Comparison of ENCODE assay signal across 2 cellular contexts in the genomic region with DNA sequence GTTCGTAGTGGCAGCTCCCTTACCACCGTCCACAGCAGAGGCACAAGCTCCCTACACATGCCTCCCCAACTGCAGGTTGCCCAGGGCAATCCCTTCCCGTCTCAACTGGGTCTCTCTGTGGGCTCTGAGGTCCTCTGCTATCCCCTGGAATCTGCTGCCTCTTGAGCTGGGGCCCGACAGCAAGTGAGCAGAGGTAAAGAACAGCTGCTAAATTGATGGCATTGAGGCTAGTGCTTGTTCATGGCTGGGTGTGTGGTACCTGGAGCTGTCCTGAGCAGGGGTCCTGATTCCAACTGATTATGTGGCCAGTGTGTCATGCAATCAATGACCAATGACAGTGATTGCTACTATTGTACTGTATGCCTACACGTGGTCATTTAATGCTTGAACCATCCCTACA.
TF ChIP-seq lines count a peak whose summit lies in the region.

No MANE protein-coding gene starts in this region.

TF ChIP-seq in A549, 52 proteins besides CTCF, POLR2A, EP300 and RAD21 (continued from another document):
- TF ChIP-seq, protein P1, sequence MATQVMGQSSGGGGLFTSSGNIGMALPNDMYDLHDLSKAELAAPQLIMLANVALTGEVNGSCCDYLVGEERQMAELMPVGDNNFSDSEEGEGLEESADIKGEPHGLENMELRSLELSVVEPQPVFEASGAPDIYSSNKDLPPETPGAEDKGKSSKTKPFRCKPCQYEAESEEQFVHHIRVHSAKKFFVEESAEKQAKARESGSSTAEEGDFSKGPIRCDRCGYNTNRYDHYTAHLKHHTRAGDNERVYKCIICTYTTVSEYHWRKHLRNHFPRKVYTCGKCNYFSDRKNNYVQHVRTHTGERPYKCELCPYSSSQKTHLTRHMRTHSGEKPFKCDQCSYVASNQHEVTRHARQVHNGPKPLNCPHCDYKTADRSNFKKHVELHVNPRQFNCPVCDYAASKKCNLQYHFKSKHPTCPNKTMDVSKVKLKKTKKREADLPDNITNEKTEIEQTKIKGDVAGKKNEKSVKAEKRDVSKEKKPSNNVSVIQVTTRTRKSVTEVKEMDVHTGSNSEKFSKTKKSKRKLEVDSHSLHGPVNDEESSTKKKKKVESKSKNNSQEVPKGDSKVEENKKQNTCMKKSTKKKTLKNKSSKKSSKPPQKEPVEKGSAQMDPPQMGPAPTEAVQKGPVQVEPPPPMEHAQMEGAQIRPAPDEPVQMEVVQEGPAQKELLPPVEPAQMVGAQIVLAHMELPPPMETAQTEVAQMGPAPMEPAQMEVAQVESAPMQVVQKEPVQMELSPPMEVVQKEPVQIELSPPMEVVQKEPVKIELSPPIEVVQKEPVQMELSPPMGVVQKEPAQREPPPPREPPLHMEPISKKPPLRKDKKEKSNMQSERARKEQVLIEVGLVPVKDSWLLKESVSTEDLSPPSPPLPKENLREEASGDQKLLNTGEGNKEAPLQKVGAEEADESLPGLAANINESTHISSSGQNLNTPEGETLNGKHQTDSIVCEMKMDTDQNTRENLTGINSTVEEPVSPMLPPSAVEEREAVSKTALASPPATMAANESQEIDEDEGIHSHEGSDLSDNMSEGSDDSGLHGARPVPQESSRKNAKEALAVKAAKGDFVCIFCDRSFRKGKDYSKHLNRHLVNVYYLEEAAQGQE (IDR thresholded peaks at IDR 0.05), result peak; percentile 82
- TF ChIP-seq, protein P2, sequence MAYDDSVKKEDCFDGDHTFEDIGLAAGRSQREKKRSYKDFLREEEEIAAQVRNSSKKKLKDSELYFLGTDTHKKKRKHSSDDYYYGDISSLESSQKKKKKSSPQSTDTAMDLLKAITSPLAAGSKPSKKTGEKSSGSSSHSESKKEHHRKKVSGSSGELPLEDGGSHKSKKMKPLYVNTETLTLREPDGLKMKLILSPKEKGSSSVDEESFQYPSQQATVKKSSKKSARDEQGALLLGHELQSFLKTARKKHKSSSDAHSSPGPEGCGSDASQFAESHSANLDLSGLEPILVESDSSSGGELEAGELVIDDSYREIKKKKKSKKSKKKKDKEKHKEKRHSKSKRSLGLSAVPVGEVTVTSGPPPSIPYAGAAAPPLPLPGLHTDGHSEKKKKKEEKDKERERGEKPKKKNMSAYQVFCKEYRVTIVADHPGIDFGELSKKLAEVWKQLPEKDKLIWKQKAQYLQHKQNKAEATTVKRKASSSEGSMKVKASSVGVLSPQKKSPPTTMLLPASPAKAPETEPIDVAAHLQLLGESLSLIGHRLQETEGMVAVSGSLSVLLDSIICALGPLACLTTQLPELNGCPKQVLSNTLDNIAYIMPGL (CRISPR knock-in tag; IDR thresholded peaks at IDR 0.05; ENCODE audit: borderline replicate concordance), result no peak
- TF ChIP-seq ZNF302 (CRISPR knock-in tag; IDR thresholded peaks at IDR 0.05) (no peak), BHLHE40 (IDR thresholded peaks at IDR 0.05; ENCODE audit: low read depth, low read length) (no peak), TP53 (CRISPR knock-in tag; IDR thresholded peaks at IDR 0.05) (no peak), NR3C1 (IDR thresholded peaks at IDR 0.05) (no peak)
TF ChIP-seq in A549: peak in this region for 1.

TF ChIP-seq in PFSK-1, 5 proteins besides CTCF, POLR2A, EP300 and RAD21 (continued from another document):
- TF ChIP-seq, protein P1 (IDR thresholded peaks at IDR 0.05; ENCODE audit: insufficient read depth in 1 of 2, low read depth in 2 of 2, low read length in 2 of 2), result peak; percentile 47 to 86; a peak in 2 of 4 replicates
